In the genomic region with DNA sequence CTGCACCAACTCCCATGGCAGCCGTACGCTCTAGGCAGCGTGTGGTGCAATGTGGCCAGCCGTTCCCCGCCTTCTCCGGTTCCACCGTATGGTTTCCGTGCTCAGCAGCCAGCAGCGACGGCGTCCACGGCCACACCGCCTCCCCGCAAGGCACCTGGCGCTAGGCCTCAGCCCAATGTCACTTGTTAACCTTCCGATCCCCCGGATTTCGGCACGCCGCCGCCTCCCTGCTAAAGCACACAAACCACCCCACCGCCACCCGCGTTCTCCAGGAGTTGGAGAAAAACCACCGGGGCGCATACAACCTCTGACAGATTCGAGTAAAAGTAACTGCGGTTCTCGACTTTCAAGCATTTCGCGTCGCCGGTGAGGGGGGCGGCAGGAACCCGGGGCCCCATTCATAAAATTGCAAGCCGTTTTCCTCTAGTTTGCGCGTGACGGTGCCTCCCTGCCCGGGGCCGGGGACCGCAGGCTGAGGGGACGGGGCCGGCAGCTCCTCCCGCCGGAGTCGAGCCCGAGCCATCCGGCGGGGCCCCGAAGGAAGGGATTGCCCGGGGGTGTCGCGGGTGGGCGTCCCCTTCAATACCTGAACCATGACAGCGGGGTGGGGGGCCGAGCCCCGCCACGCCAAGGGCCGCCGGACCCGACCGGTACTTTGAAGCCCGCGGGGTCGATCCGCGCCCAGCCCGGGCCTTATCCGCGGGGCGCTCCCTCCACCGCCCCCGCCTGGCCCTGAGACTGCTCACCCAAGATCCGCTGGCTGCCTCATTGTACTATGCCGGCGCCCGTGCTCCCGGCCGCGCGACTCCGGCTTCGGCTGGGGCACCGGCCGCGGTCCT, we compare ENCODE assay signal across 8 cellular contexts. TPM values are rescaled to one million over a fixed set of nuclear protein-coding genes. Genes with fewer than 3 reads are reported as not detected.
DNase-seq lines count a peak whose midpoint lies in the region; ATAC-seq, FAIRE-seq and TF ChIP-seq lines count a peak whose summit lies in the region.

Gene TEX2, minus strand, starts transcription at position 839 of the 839 bp plus-strand sequence. CDS start 49,043 bp downstream, outside the sequence.

- H3K9me1 ChIP-seq in endothelial cell of umbilical vein (replicated peaks; ENCODE audit: control insufficient read depth, extremely low read depth, insufficient read depth, low read length) = no peaks in the 10 kb centered on the region

- dilution Hi-C loops in endothelial cell of umbilical vein (cut with MboI; ENCODE audit: extremely low pct_ligation_motif_present, low sequenced_read_pairs) = no loop called here

- H2AFZ ChIP-seq in endothelial cell of umbilical vein (ENCODE audit: low read depth, low read length) = peak within 1 kb of the TSS; percentile 58

- H3K36me3 Mint-ChIP-seq in stimulated activated effector memory CD8-positive, alpha-beta T cell treated with anti-CD3 and anti-CD28 coated beads, Interleukin-12 subunit alpha, Interleukin-12 subunit beta, amount 100 ng/mL, for 72 hours = peaks cover 6% of the 10 kb centered on the region

- BruUV-seq in endothelial cell of umbilical vein (replicated peaks; lab: Mats Ljungman, UMichigan) = TSS peak; percentile 25

- no peaks in the 10 kb centered on the region for H3K9me3 ChIP-seq in endothelial cell of umbilical vein (replicated peaks; ENCODE audit: control insufficient read depth, insufficient read depth, low read length)

- peak; percentile 35 for ATAC-seq in HG02623 (IDR thresholded peaks at IDR 0.05; ENCODE audit: unreplicated experiment)
- ATAC-seq in stimulated activated effector memory CD8-positive, alpha-beta T cell treated with anti-CD3 and anti-CD28 coated beads, Interleukin-12 subunit alpha, Interleukin-12 subunit beta, amount 100 ng/mL, for 72 hours = peak; percentile 62

- H3K4me3 ChIP-seq in endothelial cell of umbilical vein (replicated peaks in 1 of 3; ENCODE audit: insufficient read depth in 1 of 3, low read depth in 1 of 3, low read length in 3 of 3) = peak within 1 kb of the TSS; percentile 52 to 68 (median 59)

- peaks cover 13% of the 10 kb centered on the region for H3K79me2 ChIP-seq in endothelial cell of umbilical vein (ENCODE audit: control insufficient read depth, insufficient read depth, low read length)

- DNase-seq in DMS53 (lab: John Stamatoyannopoulos, UW) (peak; percentile 71), DMS53 treated with DMSO at 0.1 percent for 48 hours (lab: John Stamatoyannopoulos, UW; ENCODE audit: unreplicated experiment) (no peak), NCI-H526 (lab: John Stamatoyannopoulos, UW) (peak; percentile 22 to 61), endothelial cell of umbilical vein (ENCODE audit: low read depth, low spot score) (peak; percentile 42), myocyte (ENCODE audit: low read depth) (peak; percentile 87)
- DNase-seq in activated CD8-positive, alpha-beta memory T cell treated with anti-CD3 and anti-CD28 coated beads, Interleukin-2, amount 50 U/mL, for 48 hours = peak; percentile 85
- peak; percentile 38 to 79 for DNase-seq in stimulated activated effector memory CD8-positive, alpha-beta T cell treated with anti-CD3 and anti-CD28 coated beads, Interleukin-12 subunit alpha, Interleukin-12 subunit beta, amount 100 ng/mL, for 72 hours (ENCODE audit: low spot score in 2 of 2)

- H3K4me1 ChIP-seq in endothelial cell of umbilical vein (ENCODE audit: control insufficient read depth, extremely low read depth, insufficient read depth, low read length) = peaks cover 14% of the 10 kb centered on the region

- CTCF ChIA-PET in endothelial cell of umbilical vein (lab: Charles Lee) = interaction anchor here (0.6 to 2.5 kb wide), 6 partner anchors 10 to 129 kb away, joined by 3 to 11 read pairs (median 4); no protein-coding TSS in a partner anchor

- H3K4me1 Mint-ChIP-seq in stimulated activated effector memory CD8-positive, alpha-beta T cell treated with anti-CD3 and anti-CD28 coated beads, Interleukin-12 subunit alpha, Interleukin-12 subunit beta, amount 100 ng/mL, for 72 hours = peaks cover 35% of the 10 kb centered on the region

- POLR2A ChIA-PET in endothelial cell of umbilical vein (lab: Charles Lee) = interaction anchor here (1.0 to 1.4 kb wide), 3 partner anchors 114 to 118 kb away, joined by 3 to 5 read pairs (median 4); no protein-coding TSS in a partner anchor

- TF ChIP-seq CTCF in endothelial cell of umbilical vein (IDR thresholded peaks at IDR 0.05; ENCODE audit: extremely low read depth in 1 of 2, insufficient read depth in 1 of 2, low read depth in 1 of 2, low read length in 2 of 2) = no peak

- peak within 1 kb of the TSS; percentile 64 for H3K9ac ChIP-seq in endothelial cell of umbilical vein (replicated peaks; ENCODE audit: extremely low read depth, insufficient read depth, low read length)

- H3K4me3 Mint-ChIP-seq in stimulated activated effector memory CD8-positive, alpha-beta T cell treated with anti-CD3 and anti-CD28 coated beads, Interleukin-12 subunit alpha, Interleukin-12 subunit beta, amount 100 ng/mL, for 72 hours = peak within 1 kb of the TSS; percentile 95

- H4K20me1 ChIP-seq in endothelial cell of umbilical vein (replicated peaks; ENCODE audit: control insufficient read depth, extremely low read depth, insufficient read depth, low read length) = no peaks in the 10 kb centered on the region

- peak within 1 kb of the TSS; percentile 40 for H3K27ac ChIP-seq in endothelial cell of umbilical vein (ENCODE audit: insufficient read depth, low read depth, low read length)

- FAIRE-seq in endothelial cell of umbilical vein (lab: Jason Lieb, UNC) = peak; percentile 26

- no peaks in the 10 kb centered on the region for H3K9me3 Mint-ChIP-seq in stimulated activated effector memory CD8-positive, alpha-beta T cell treated with anti-CD3 and anti-CD28 coated beads, Interleukin-12 subunit alpha, Interleukin-12 subunit beta, amount 100 ng/mL, for 72 hours

- peak within 1 kb of the TSS; percentile 74 for H3K4me2 ChIP-seq in endothelial cell of umbilical vein (ENCODE audit: insufficient read depth, low read length)

- intact Hi-C loops in endothelial cell of umbilical vein (cut with micrococcal nuclease) = loop anchor here (1.0 to 5.0 kb wide), 2 partner anchors 90 to 117 kb away; no protein-coding TSS in a partner anchor

- peak; percentile 54 for TF ChIP-seq POLR2A in endothelial cell of umbilical vein (IDR thresholded peaks at IDR 0.05; ENCODE audit: low read depth, low read length)

- peak within 1 kb of the TSS; percentile 93 for H3K27ac Mint-ChIP-seq in stimulated activated effector memory CD8-positive, alpha-beta T cell treated with anti-CD3 and anti-CD28 coated beads, Interleukin-12 subunit alpha, Interleukin-12 subunit beta, amount 100 ng/mL, for 72 hours

- H3K36me3 ChIP-seq in endothelial cell of umbilical vein (ENCODE audit: control insufficient read depth in 2 of 2, extremely low read depth in 1 of 2, insufficient read depth in 2 of 2, low read length in 2 of 2) = no peaks in the 10 kb centered on the region

- H3K27me3 ChIP-seq in endothelial cell of umbilical vein (ENCODE audit: control insufficient read depth in 2 of 2, insufficient read depth in 2 of 2, low read length in 2 of 2) = peaks cover 5 to 7% of the 10 kb centered on the region in 2 experiments

TF ChIP-seq in endothelial cell of umbilical vein, 7 proteins besides CTCF, POLR2A, EP300 and RAD21:
- TF ChIP-seq POLR2AphosphoS5 (IDR thresholded peaks at IDR 0.05; ENCODE audit: insufficient read depth, low read depth, low read length) = peak; percentile 54
- TF ChIP-seq FOS (IDR thresholded peaks at IDR 0.05; ENCODE audit: borderline replicate concordance, insufficient read depth, low read length) = no peak
- TF ChIP-seq EZH2 (IDR thresholded peaks at IDR 0.05; ENCODE audit: borderline replicate concordance, low read depth, low read length, severe bottlenecking) = no peak
- TF ChIP-seq, protein P1, sequence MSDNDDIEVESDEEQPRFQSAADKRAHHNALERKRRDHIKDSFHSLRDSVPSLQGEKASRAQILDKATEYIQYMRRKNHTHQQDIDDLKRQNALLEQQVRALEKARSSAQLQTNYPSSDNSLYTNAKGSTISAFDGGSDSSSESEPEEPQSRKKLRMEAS (IDR thresholded peaks at IDR 0.05; ENCODE audit: insufficient read depth, insufficient read length) = no peak
- no peak for TF ChIP-seq MYC (IDR thresholded peaks at IDR 0.05; ENCODE audit: low read depth, low read length)

RNA-seq across cellular contexts. Expression of gene TEX2, which starts in this region (rescaled TPM):
- 21.7 and 25.8 TPM in 2 replicates for total RNA-seq in endothelial cell of umbilical vein
- polyA plus RNA-seq in endothelial cell of umbilical vein = 12.5 and 13.3 TPM in 2 replicates
- polyA plus RNA-seq in endothelial cell of umbilical vein (2011; cell fraction: cytosol; rRNA removed) = 14.5 and 15.7 TPM in 2 replicates
- polyA plus RNA-seq in endothelial cell of umbilical vein (2011; cell fraction: nucleus; rRNA removed) = 19.2 and 20.3 TPM in 2 replicates
- 17.4 and 20.3 TPM in 2 replicates for polyA plus RNA-seq in endothelial cell of umbilical vein (2012)
- 27.3 and 32.4 TPM in 2 replicates for polyA minus RNA-seq in endothelial cell of umbilical vein
- polyA minus RNA-seq in endothelial cell of umbilical vein (2011; cell fraction: cytosol; rRNA and poly(A)+ RNA removed) = 14.3 TPM
- polyA minus RNA-seq in endothelial cell of umbilical vein (2011; cell fraction: nucleus; rRNA and poly(A)+ RNA removed) = 15.1 and 20.7 TPM in 2 replicates
- 77.4 and 90.2 TPM in 2 replicates for total RNA-seq in myocyte
- polyA plus RNA-seq in myocyte (2012) = 51.2 TPM
